Comparison of ENCODE assay signal across 8 cellular contexts in the genomic region with DNA sequence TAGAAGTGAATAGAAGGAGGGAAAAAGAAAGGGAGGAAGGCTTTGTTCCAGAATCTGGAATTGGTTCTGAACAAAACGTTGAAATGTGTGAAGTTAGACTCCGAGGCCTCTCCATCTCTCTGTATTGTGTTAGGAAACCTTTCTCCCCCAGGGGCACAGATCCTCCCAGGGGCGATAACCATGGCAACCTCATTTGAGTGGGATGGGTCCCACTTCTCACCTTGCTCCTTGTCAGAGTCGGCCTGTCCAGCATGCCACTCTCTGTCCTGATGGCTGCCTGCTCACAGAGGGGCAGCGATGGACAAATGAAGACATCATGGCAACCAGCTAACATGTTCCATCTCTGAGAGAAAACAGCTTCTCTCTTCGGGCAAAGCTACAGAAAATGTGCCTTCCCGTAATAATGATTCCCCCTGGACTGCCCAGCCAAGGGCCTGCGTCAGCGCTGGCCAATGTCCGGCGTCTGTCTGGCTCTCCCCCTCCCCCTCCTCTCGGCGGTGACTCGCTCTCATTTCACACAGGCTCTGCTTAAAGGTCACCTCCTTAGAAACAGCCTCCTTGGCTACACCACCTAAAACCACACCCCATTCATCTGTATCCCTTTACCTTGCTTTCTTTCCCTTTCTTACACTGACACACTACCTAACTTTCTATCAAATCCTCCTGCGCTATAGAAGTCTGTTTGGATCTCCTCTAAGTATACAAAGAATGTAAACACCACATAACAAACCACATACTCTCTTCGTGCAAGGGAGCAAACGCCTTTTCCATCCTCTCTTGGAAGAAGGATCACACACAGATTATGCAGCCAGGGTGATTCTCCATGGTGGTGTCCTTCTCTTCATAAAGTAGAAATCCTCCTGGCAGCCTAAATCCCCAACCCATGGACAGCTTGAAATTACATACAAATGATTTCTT. TPM values are rescaled to one million over a fixed set of nuclear protein-coding genes. Genes with fewer than 3 reads are reported as not detected.
DNase-seq lines count a peak whose midpoint lies in the region; ATAC-seq and TF ChIP-seq lines count a peak whose summit lies in the region.

No MANE protein-coding gene starts in this region.

- H3K4me1 ChIP-seq in foreskin keratinocyte, result no peaks in the 10 kb centered on the region

- H3K36me3 Mint-ChIP-seq in neural crest cell (ENCODE audit: low read depth) (no peaks in the 10 kb centered on the region), endothelial cell (ENCODE audit: low read depth, unreplicated experiment) (no peaks in the 10 kb centered on the region)

- peak overlapping the region; percentile 39 for H3K4me3 Mint-ChIP-seq in neural crest cell
- H3K4me3 Mint-ChIP-seq in endothelial cell (ENCODE audit: unreplicated experiment), result no peak overlapping the region

- peaks cover 35% of the 10 kb centered on the region for H3K27me3 ChIP-seq in foreskin keratinocyte

- peak; percentile 74 for DNase-seq in AG08396 (ENCODE audit: low spot score)
- peak; percentile 80 for DNase-seq in NCI-H2227 treated with DMSO at 0.1 percent for 48 hours (lab: John Stamatoyannopoulos, UW)
- peak; percentile 83 for DNase-seq in fibroblast of gingiva (ENCODE audit: low read depth)
- no peak for DNase-seq in neural crest cell (ENCODE audit: low read depth, low spot score)
- no peak for DNase-seq in endothelial cell (ENCODE audit: low spot score)
- DNase-seq in NCI-H1694 treated with DMSO at 0.1 percent for 48 hours (lab: John Stamatoyannopoulos, UW), result no peak
- no peak for DNase-seq in foreskin keratinocyte

- TF ChIP-seq CTCF in neural crest cell (conservative IDR thresholded peaks at IDR 0.05), result no peak
- no peak for TF ChIP-seq CTCF in endothelial cell (IDR thresholded peaks at IDR 0.05; ENCODE audit: unreplicated experiment)
- no peak for TF ChIP-seq CTCF in foreskin keratinocyte (conservative IDR thresholded peaks at IDR 0.05)

- H3K4me1 Mint-ChIP-seq in neural crest cell, result peaks cover 23% of the 10 kb centered on the region
- no peaks in the 10 kb centered on the region for H3K4me1 Mint-ChIP-seq in endothelial cell (ENCODE audit: unreplicated experiment)

- ATAC-seq in GM21717 (IDR thresholded peaks at IDR 0.05; ENCODE audit: unreplicated experiment) (no peak), foreskin keratinocyte (no peak)

- H3K27me3 Mint-ChIP-seq in neural crest cell (ENCODE audit: low read depth) (no peaks in the 10 kb centered on the region), endothelial cell (ENCODE audit: unreplicated experiment) (peaks cover 3% of the 10 kb centered on the region)

- H3K9me3 Mint-ChIP-seq in neural crest cell (no peaks in the 10 kb centered on the region), endothelial cell (ENCODE audit: unreplicated experiment) (no peaks in the 10 kb centered on the region)

- no peak overlapping the region for H3K27ac ChIP-seq in foreskin keratinocyte

- H3K27ac Mint-ChIP-seq in neural crest cell (ENCODE audit: unreplicated experiment) (no peak overlapping the region), endothelial cell (ENCODE audit: unreplicated experiment) (no peak overlapping the region)

RNA-seq across cellular contexts. Expression of gene TTC39C, which starts 32.1 kb away (rescaled TPM):
- total RNA-seq in neural crest cell (23.0 and 23.5 TPM in 2 replicates), endothelial cell (ENCODE audit: unreplicated experiment) (14.3 TPM), foreskin keratinocyte (15.9 and 16.9 TPM in 2 replicates)
- 13.3 and 16.0 TPM in 2 replicates for polyA plus RNA-seq in foreskin keratinocyte

Comparison
In these comparisons a context has a peak if more than half of its experiments do, and no peak if none do; other contexts are left out.
1. DNase-seq: peak in AG08396 (single experiment), NCI-H2227 treated with DMSO at 0.1 percent for 48 hours (single experiment) and fibroblast of gingiva (single experiment); none in neural crest cell (single experiment), endothelial cell (single experiment), NCI-H1694 treated with DMSO at 0.1 percent for 48 hours (single experiment) and foreskin keratinocyte (0 of 2).